In the genomic region with DNA sequence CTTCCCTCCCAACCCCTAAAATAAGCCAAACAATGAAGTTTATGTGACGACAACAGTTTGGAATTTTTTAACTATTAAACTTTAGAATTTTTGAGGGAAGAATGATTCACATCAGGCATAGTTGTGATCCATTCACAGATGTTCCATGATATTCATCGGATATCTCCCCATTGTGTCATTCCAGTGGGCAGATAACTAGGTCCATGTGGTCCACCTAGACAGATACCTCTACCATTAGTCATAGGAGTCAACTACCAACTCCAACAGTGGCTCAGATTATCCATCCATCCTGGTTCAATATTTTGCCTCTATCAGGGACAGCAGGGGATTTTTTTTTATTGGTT, we compare ENCODE assay signal across 14 cellular contexts.
DNase-seq lines count a peak whose midpoint lies in the region; ATAC-seq, FAIRE-seq and TF ChIP-seq lines count a peak whose summit lies in the region.
"Had no signal": no experiment of that assay in that cellular context is flagged by ENCODE, and none has a peak within 500 bp of the region (broad histone marks: within the 10 kb centered on the region; RNA-seq: fewer than 3 reads in every experiment).

No MANE protein-coding gene starts in this region.

- H3K9ac ChIP-seq in astrocyte (ENCODE audit: low read length) = peak overlapping the region; percentile 87
- H3K9ac ChIP-seq: BLaER1 treated with 17β-estradiol and CSF1 and Interleukin-3, amounts not matched to agents 10 nM and 100 nM had no signal

- peak overlapping the region; percentile 99 for H3K27ac ChIP-seq in astrocyte (ENCODE audit: low read depth, low read length)
- H3K27ac ChIP-seq: BLaER1 treated with 17β-estradiol and CSF1 and Interleukin-3, amounts not matched to agents 10 nM and 100 nM; heart left ventricle had no signal

- POLR2A ChIA-PET in AG04449 (lab: Yijun Ruan, JAX) = no interaction called here

- H3K27me3 Mint-ChIP-seq in astrocyte (ENCODE audit: low read depth, unreplicated experiment) (no peaks in the 10 kb centered on the region), natural killer cell (ENCODE audit: low read depth in 2 of 2) (peaks cover 0 to 3% of the 10 kb centered on the region in 2 donors)

- peak overlapping the region; percentile 23 for H3K4me2 ChIP-seq in astrocyte (ENCODE audit: low read length)
- H3K4me2 ChIP-seq: BLaER1 treated with 17β-estradiol and CSF1 and Interleukin-3, amounts not matched to agents 10 nM and 100 nM had no signal

- TF ChIP-seq CTCF in AG04449 (IDR thresholded peaks at IDR 0.05; ENCODE audit: insufficient read depth, low read length, missing control alignments) = no peak
- no peak for TF ChIP-seq CTCF in astrocyte (IDR thresholded peaks at IDR 0.05; ENCODE audit: insufficient read depth, low read depth, low read length)
- TF ChIP-seq CTCF in natural killer cell (IDR thresholded peaks at IDR 0.05) = no peak

- intact Hi-C loops in natural killer cell (cut with micrococcal nuclease) = no loop called here

- FAIRE-seq in astrocyte (lab: Jason Lieb, UNC) = peak; percentile 100
- FAIRE-seq: H1 had no signal

- peak overlapping the region; percentile 97 for H3K27ac Mint-ChIP-seq in astrocyte (ENCODE audit: unreplicated experiment)
- no peak overlapping the region for H3K27ac Mint-ChIP-seq in natural killer cell

- peaks cover 17% of the 10 kb centered on the region for H3K79me2 ChIP-seq in astrocyte (ENCODE audit: insufficient read depth, low read length)

- H3K4me3 ChIP-seq in AG04449 (ENCODE audit: low read depth, low read length) (no peak overlapping the region), astrocyte (ENCODE audit: insufficient read depth, low read depth, low read length) (no peak overlapping the region)
- H3K4me3 ChIP-seq: BLaER1 treated with 17β-estradiol and CSF1 and Interleukin-3, amounts not matched to agents 10 nM and 100 nM; heart left ventricle had no signal

- H3K4me1 Mint-ChIP-seq in astrocyte (ENCODE audit: low read depth, unreplicated experiment) (peaks cover 33% of the 10 kb centered on the region), natural killer cell (no peaks in the 10 kb centered on the region)

- H3K4me1 ChIP-seq in astrocyte (ENCODE audit: insufficient read depth, low read length) = peaks cover 33% of the 10 kb centered on the region
- H3K4me1 ChIP-seq: BLaER1 treated with 17β-estradiol and CSF1 and Interleukin-3, amounts not matched to agents 10 nM and 100 nM had no signal

- no peaks in the 10 kb centered on the region for H4K20me1 ChIP-seq in astrocyte (ENCODE audit: insufficient read depth, low read length)
- H4K20me1 ChIP-seq: BLaER1 treated with 17β-estradiol and CSF1 and Interleukin-3, amounts not matched to agents 10 nM and 100 nM had no signal

- H2AFZ ChIP-seq in astrocyte (ENCODE audit: low read depth, low read length) = no peak overlapping the region

- H3K36me3 Mint-ChIP-seq in astrocyte (ENCODE audit: low read depth, unreplicated experiment) (peaks cover 20% of the 10 kb centered on the region), natural killer cell (no peaks in the 10 kb centered on the region)

- H3K27me3 ChIP-seq in astrocyte (ENCODE audit: insufficient read depth, low read length) = no peaks in the 10 kb centered on the region
- H3K27me3 ChIP-seq: BLaER1 treated with 17β-estradiol and CSF1 and Interleukin-3, amounts not matched to agents 10 nM and 100 nM; heart left ventricle had no signal

- peaks cover 26% of the 10 kb centered on the region for H3K36me3 ChIP-seq in astrocyte (ENCODE audit: insufficient read depth, low read length)
- H3K36me3 ChIP-seq: BLaER1 treated with 17β-estradiol and CSF1 and Interleukin-3, amounts not matched to agents 10 nM and 100 nM had no signal

- no peaks in the 10 kb centered on the region for H3K9me3 Mint-ChIP-seq in astrocyte (ENCODE audit: unreplicated experiment)
- H3K9me3 Mint-ChIP-seq in natural killer cell = no peaks in the 10 kb centered on the region

- ATAC-seq in GM21447 (IDR thresholded peaks at IDR 0.05; ENCODE audit: unreplicated experiment) (no peak), natural killer cell (no peak), HG03159 (IDR thresholded peaks at IDR 0.05; ENCODE audit: unreplicated experiment) (no peak)
- ATAC-seq: right cardiac atrium had no signal

- DNase-seq in AG04449 (ENCODE audit: low read depth, low spot score) (peak; percentile 95), HT-29 (ENCODE audit: low spot score) (peak; percentile 13), astrocyte (ENCODE audit: low read depth) (peak; percentile 100), hepatic stellate cell (ENCODE audit: low spot score) (peak; percentile 56), natural killer cell (no peak), anterior cingulate cortex (lab: John Stamatoyannopoulos, UW) (no peak)
- DNase-seq: activated CD8-positive, alpha-beta memory T cell treated with anti-CD3 and anti-CD28 coated beads, Interleukin-2, amount 50 U/mL, for 4 hours; heart left ventricle; NCI-H1092 treated with DMSO at 0.1 percent for 48 hours; right cardiac atrium had no signal

- CTCF ChIA-PET in AG04449 (lab: Yijun Ruan, JAX) = interaction anchor here (1.4 kb wide), 1 partner anchor 284 kb away, joined by 4 read pairs; a partner anchor contains a TSS

- no peak overlapping the region for H3K4me3 Mint-ChIP-seq in astrocyte (ENCODE audit: unreplicated experiment)
- no peak overlapping the region for H3K4me3 Mint-ChIP-seq in natural killer cell

- no peaks in the 10 kb centered on the region for H3K9me3 ChIP-seq in astrocyte (ENCODE audit: insufficient read depth, low read depth, low read length)
- H3K9me3 ChIP-seq: BLaER1 treated with 17β-estradiol and CSF1 and Interleukin-3, amounts not matched to agents 10 nM and 100 nM; heart left ventricle had no signal

Comparison
In these comparisons a context has a peak if more than half of its experiments do, and no peak if none do; other contexts are left out.
1. DNase-seq: peak in AG04449 (single experiment), HT-29 (single experiment), astrocyte (single experiment) and hepatic stellate cell (single experiment); none in natural killer cell (single experiment) and anterior cingulate cortex (0 of 58).